Comparison of ENCODE assay signal across 1 cellular context in genomic region chr3:66482005-66482404, GRCh38.
A peak's percentile ranks its signal among the peaks of the same experiment; 100 is the strongest.
TF ChIP-seq lines count a peak whose summit lies in the region.

No MANE protein-coding gene starts in this region.

TF ChIP-seq in HepG2, 621 proteins besides CTCF, POLR2A, EP300 and RAD21 (continued from another document and continues in another):
- TF ChIP-seq ZNF275 (CRISPR knock-in tag; IDR thresholded peaks at IDR 0.05; ENCODE audit: borderline replicate concordance) (no peak), SIX1 (CRISPR knock-in tag; IDR thresholded peaks at IDR 0.05; ENCODE audit: borderline replicate concordance) (no peak), HCFC1 (IDR thresholded peaks at IDR 0.05; ENCODE audit: low read depth, low read length) (no peak), ZFY (CRISPR knock-in tag; IDR thresholded peaks at IDR 0.05) (no peak), ZNF597 (CRISPR knock-in tag; IDR thresholded peaks at IDR 0.05) (no peak), RBAK (CRISPR knock-in tag; IDR thresholded peaks at IDR 0.05) (no peak), ZNF609 (CRISPR knock-in tag; IDR thresholded peaks at IDR 0.05; ENCODE audit: borderline replicate concordance) (no peak), TEAD2 (CRISPR knock-in tag; IDR thresholded peaks at IDR 0.05) (no peak), ZBTB26 (CRISPR knock-in tag; IDR thresholded peaks at IDR 0.05; ENCODE audit: borderline replicate concordance) (no peak), MXD4 (CRISPR knock-in tag; IDR thresholded peaks at IDR 0.05) (no peak), TMF1 (CRISPR knock-in tag; IDR thresholded peaks at IDR 0.05; ENCODE audit: low read depth) (no peak), ZNF652 (CRISPR knock-in tag; IDR thresholded peaks at IDR 0.05; ENCODE audit: borderline replicate concordance, low read depth) (no peak), ZNF451 (CRISPR knock-in tag; IDR thresholded peaks at IDR 0.05) (no peak), ZNF260 (CRISPR knock-in tag; IDR thresholded peaks at IDR 0.05; ENCODE audit: borderline replicate concordance, low read depth) (no peak), TCF7 (IDR thresholded peaks at IDR 0.05; ENCODE audit: low read depth) (no peak), ZNF644 (CRISPR knock-in tag; IDR thresholded peaks at IDR 0.05; ENCODE audit: low read depth) (no peak), ZNF841 (CRISPR knock-in tag; IDR thresholded peaks at IDR 0.05; ENCODE audit: borderline replicate concordance) (no peak), PRDM15 (CRISPR knock-in tag; IDR thresholded peaks at IDR 0.05) (no peak), NFKB2 (CRISPR knock-in tag; IDR thresholded peaks at IDR 0.05; ENCODE audit: borderline replicate concordance) (no peak), IRF1 (CRISPR knock-in tag; IDR thresholded peaks at IDR 0.05; ENCODE audit: low read depth) (no peak), EHMT2 (IDR thresholded peaks at IDR 0.05; ENCODE audit: borderline replicate concordance, low read depth, low read length) (no peak), TSC22D2 (CRISPR knock-in tag; IDR thresholded peaks at IDR 0.05; ENCODE audit: borderline replicate concordance) (no peak), MED13 (CRISPR knock-in tag; IDR thresholded peaks at IDR 0.05) (no peak), XRCC5 (optimal IDR thresholded peaks at IDR 0.05; ENCODE audit: low read length) (no peak), ZNF276 (CRISPR knock-in tag; IDR thresholded peaks at IDR 0.05; ENCODE audit: low read depth) (no peak), PLSCR1 (CRISPR knock-in tag; IDR thresholded peaks at IDR 0.05; ENCODE audit: borderline replicate concordance) (no peak), NR2F2 (IDR thresholded peaks at IDR 0.05; ENCODE audit: borderline replicate concordance, low read depth) (no peak), ZNF878 (CRISPR knock-in tag; IDR thresholded peaks at IDR 0.05) (no peak), ATF7-NPFF (CRISPR knock-in tag; IDR thresholded peaks at IDR 0.05; ENCODE audit: low read depth) (no peak), CENPX (CRISPR knock-in tag; IDR thresholded peaks at IDR 0.05) (no peak), ISX (CRISPR knock-in tag; conservative IDR thresholded peaks at IDR 0.05) (no peak), MIXL1 (CRISPR knock-in tag; IDR thresholded peaks at IDR 0.05) (0 out of 2 replicates have a peak, but pooled peaks have one; percentile 13), ZNF160 (CRISPR knock-in tag; IDR thresholded peaks at IDR 0.05) (no peak), SALL1 (CRISPR knock-in tag; IDR thresholded peaks at IDR 0.05) (peak; percentile 44), LCORL (IDR thresholded peaks at IDR 0.05) (no peak), LCORL (CRISPR knock-in tag; IDR thresholded peaks at IDR 0.05) (no peak), ZNF292 (CRISPR knock-in tag; IDR thresholded peaks at IDR 0.05; ENCODE audit: borderline replicate concordance, low read depth) (0 out of 2 replicates have a peak, but pooled peaks have one; percentile 4), TRIM24 (CRISPR knock-in tag; IDR thresholded peaks at IDR 0.05) (no peak), SIN3A (IDR thresholded peaks at IDR 0.05; ENCODE audit: borderline replicate concordance, low read depth, low read length) (peak; percentile 4; the same call in 1 of the 2 replicates), GPN1 (CRISPR knock-in tag; IDR thresholded peaks at IDR 0.05; ENCODE audit: borderline replicate concordance) (no peak), SPEN (CRISPR knock-in tag; IDR thresholded peaks at IDR 0.05; ENCODE audit: low read depth) (no peak), ZNF772 (CRISPR knock-in tag; IDR thresholded peaks at IDR 0.05) (no peak), ATM (IDR thresholded peaks at IDR 0.05; ENCODE audit: borderline replicate concordance) (no peak)
